ENCODE assay signal across 2 cellular contexts in the genomic region with DNA sequence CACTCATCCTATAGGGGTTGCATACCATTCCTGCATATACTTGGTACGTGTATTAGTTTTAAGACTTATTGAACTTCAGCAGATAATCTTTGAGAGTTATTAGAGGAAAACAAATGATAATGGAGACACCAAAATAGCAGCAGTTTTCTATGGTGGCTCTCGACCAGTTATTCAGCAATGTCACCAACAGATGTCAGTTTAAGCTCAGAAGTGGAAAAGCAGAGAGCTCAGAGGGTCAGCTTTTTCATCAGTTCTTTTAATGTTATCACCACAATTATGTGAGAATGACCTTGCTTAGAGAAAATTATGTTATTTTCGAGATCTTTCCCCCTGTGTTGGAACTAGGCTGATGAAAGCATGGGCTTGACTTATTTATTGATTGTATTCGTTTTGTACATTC.
A peak's percentile ranks its signal among the peaks of the same experiment; 100 is the strongest.
TF ChIP-seq lines count a peak whose summit lies in the region.

No MANE protein-coding gene starts in this region.

TF ChIP-seq in GM12891, 5 proteins besides CTCF, POLR2A, EP300 and RAD21:
- no peak for TF ChIP-seq PAX5 (IDR thresholded peaks at IDR 0.05; ENCODE audit: insufficient read depth, low read length, severe bottlenecking)
- no peak for TF ChIP-seq SPI1 (IDR thresholded peaks at IDR 0.05; ENCODE audit: low read depth, low read length)
- no peak for TF ChIP-seq POLR2AphosphoS5 (IDR thresholded peaks at IDR 0.05; ENCODE audit: low read depth, low read length)
TF ChIP-seq in GM12891: peak in this region for 0.

TF ChIP-seq in HepG2, 621 proteins besides CTCF, POLR2A, EP300 and RAD21:
- TF ChIP-seq, protein P1, sequence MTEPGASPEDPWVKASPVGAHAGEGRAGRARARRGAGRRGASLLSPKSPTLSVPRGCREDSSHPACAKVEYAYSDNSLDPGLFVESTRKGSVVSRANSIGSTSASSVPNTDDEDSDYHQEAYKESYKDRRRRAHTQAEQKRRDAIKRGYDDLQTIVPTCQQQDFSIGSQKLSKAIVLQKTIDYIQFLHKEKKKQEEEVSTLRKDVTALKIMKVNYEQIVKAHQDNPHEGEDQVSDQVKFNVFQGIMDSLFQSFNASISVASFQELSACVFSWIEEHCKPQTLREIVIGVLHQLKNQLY (CRISPR knock-in tag; IDR thresholded peaks at IDR 0.05), result no peak
- TF ChIP-seq STAG1 (CRISPR knock-in tag; IDR thresholded peaks at IDR 0.05) (peak; percentile 27; the same call in 1 of the 2 replicates), ZNF556 (CRISPR knock-in tag; IDR thresholded peaks at IDR 0.05; ENCODE audit: borderline replicate concordance) (no peak), ZNF468 (CRISPR knock-in tag; IDR thresholded peaks at IDR 0.05) (no peak), RFXAP (CRISPR knock-in tag; IDR thresholded peaks at IDR 0.05; ENCODE audit: borderline replicate concordance) (no peak), ARID2 (CRISPR knock-in tag; IDR thresholded peaks at IDR 0.05; ENCODE audit: borderline replicate concordance) (no peak), ZBTB42 (CRISPR knock-in tag; IDR thresholded peaks at IDR 0.05) (no peak), REPIN1 (CRISPR knock-in tag; IDR thresholded peaks at IDR 0.05; ENCODE audit: borderline replicate concordance, low read depth) (no peak)
- TF ChIP-seq, protein P2, sequence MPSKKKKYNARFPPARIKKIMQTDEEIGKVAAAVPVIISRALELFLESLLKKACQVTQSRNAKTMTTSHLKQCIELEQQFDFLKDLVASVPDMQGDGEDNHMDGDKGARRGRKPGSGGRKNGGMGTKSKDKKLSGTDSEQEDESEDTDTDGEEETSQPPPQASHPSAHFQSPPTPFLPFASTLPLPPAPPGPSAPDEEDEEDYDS (CRISPR knock-in tag; IDR thresholded peaks at IDR 0.05), result no peak
TF ChIP-seq in HepG2: peak in this region for 1.
